In the genomic region with DNA sequence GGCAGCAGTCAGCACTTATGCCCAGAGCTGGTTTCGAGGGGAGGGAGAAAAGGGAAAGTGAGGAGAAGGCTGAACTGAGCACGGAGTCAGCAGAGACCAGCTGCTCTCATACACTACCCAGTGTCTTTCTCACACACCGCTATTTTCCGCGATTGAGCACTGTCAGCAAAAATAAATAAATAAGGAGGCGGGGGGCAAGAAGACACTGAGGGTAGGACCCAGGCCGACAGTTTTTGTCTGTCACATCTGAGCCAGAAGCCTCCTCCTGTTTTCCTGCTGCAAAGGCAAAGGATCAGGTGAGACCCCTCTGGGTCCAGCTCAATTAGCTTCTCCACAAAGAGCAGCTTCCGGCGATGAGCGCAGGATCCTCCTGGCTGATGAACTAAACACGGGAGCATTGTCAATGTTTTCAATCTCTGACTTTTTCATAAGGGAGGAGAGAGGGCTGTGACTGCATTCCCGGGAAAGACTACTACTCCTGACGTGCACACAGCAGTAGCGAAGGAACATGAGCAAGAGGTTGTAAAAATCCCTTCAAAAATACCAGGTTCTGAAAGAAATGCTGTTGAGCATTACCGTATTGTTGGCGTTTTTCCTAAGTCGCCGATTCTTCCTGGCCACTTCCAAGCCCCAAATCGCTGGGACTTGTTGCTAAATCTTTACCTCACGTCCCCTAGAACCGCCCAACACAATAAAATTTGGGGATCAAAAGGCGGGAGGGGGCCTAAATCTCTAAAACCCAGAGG, we compare ENCODE assay signal across 8 cellular contexts. TPM values are rescaled to one million over a fixed set of nuclear protein-coding genes. Genes with fewer than 3 reads are reported as not detected.
A peak's percentile ranks its signal among the peaks of the same experiment; 100 is the strongest.
DNase-seq lines count a peak whose midpoint lies in the region; ATAC-seq and TF ChIP-seq lines count a peak whose summit lies in the region.

No MANE protein-coding gene starts in this region.

- TF ChIP-seq CTCF in heart right ventricle (IDR thresholded peaks at IDR 0.05) (no peak), PC-9 (conservative IDR thresholded peaks at IDR 0.05) (no peak), dorsolateral prefrontal cortex (IDR thresholded peaks at IDR 0.05 in 54 of 56, conservative IDR thresholded peaks at IDR 0.05 in 2 of 56; ENCODE audit: low read depth in 1 of 56, partially characterized antibody in 56 of 56) (no peak)

- no peak for DNase-seq in heart right ventricle
- no peak for DNase-seq in left ventricle myocardium superior
- peak in 1 of 2 experiments; percentile 8 for DNase-seq in PC-9
- DNase-seq in dorsolateral prefrontal cortex: peak in 4 of 10 donors; percentile 25 to 37 (median 32)
- no peak for DNase-seq in mesenteric fat pad (ENCODE audit: low spot score)
- no peak for DNase-seq in HuH-7.5 (ENCODE audit: low spot score)
- DNase-seq in left lobe of liver (ENCODE audit: low spot score): no peak

- H3K9me2 ChIP-seq in PC-9 (ENCODE audit: insufficient read depth): no peaks in the 10 kb centered on the region

- H3F3A ChIP-seq in PC-9 (ENCODE audit: insufficient read depth, low read depth): peaks cover 17% of the 10 kb centered on the region; the same call in 1 of the 2 replicates

- POLR2A ChIA-PET in PC-9 (lab: Charles Lee; ENCODE audit: unreplicated experiment): no interaction called here

- H3K27ac ChIP-seq in heart right ventricle: peak overlapping the region in 2 of 10 donors; percentile 52 to 59
- peak overlapping the region; percentile 14; the same call in 1 of the 2 replicates for H3K27ac ChIP-seq in PC-9
- peak overlapping the region in 58 of 59 donors; percentile 49 to 100 (median 93) for H3K27ac ChIP-seq in dorsolateral prefrontal cortex

- peaks cover 0 to 27% (median 20%) of the 10 kb centered on the region in 9 donors for H3K4me1 ChIP-seq in heart right ventricle
- H3K4me1 ChIP-seq in PC-9 (replicated peaks; ENCODE audit: insufficient read depth): peaks cover 19% of the 10 kb centered on the region; the same call in 1 of the 2 replicates
- H3K4me1 ChIP-seq in mucosa of stomach (ENCODE audit: control insufficient read depth, insufficient read depth, low read length): peaks cover 7% of the 10 kb centered on the region

- ATAC-seq in heart right ventricle: no peak
- no peak for ATAC-seq in left ventricle myocardium superior
- ATAC-seq in left lobe of liver: no peak

- CTCF ChIA-PET in PC-9 (lab: Charles Lee): interaction anchor here (0.6 kb wide), 1 partner anchor 1098 kb away, joined by 11 read pairs; no protein-coding TSS in a partner anchor

- H3K4me3 ChIP-seq in heart right ventricle (peak overlapping the region; percentile 36 to 66 (median 62)), PC-9 (peak overlapping the region; percentile 77), dorsolateral prefrontal cortex (peak overlapping the region; percentile 60 to 98 (median 86)), mucosa of stomach (ENCODE audit: low read length) (no peak overlapping the region)

- H3K36me3 ChIP-seq in heart right ventricle: no peaks in the 10 kb centered on the region
- no peaks in the 10 kb centered on the region for H3K36me3 ChIP-seq in PC-9 (ENCODE audit: low read depth)
- no peaks in the 10 kb centered on the region for H3K36me3 ChIP-seq in mucosa of stomach (ENCODE audit: control insufficient read depth, insufficient read depth, low read length)

- H3K9me3 ChIP-seq in heart right ventricle (no peaks in the 10 kb centered on the region), PC-9 (ENCODE audit: insufficient read depth, low read depth) (no peaks in the 10 kb centered on the region), mucosa of stomach (ENCODE audit: control insufficient read depth, low read length) (no peaks in the 10 kb centered on the region)

- BruUV-seq in PC-9 (replicated peaks; lab: Mats Ljungman, UMichigan): TSS peak; percentile 49

- peak overlapping the region; percentile 94 for H3K4me2 ChIP-seq in PC-9

- intact Hi-C loops in heart right ventricle (cut with DNase I): no loop called here
- intact Hi-C loops in left ventricle myocardium superior (cut with micrococcal nuclease): no loop called here
- intact Hi-C loops in PC-9 (cut with micrococcal nuclease; ENCODE audit: unreplicated experiment): loop anchor here (2.0 to 10.0 kb wide), 4 partner anchors 21 to 129 kb away; no protein-coding TSS in a partner anchor
- intact Hi-C loops in dorsolateral prefrontal cortex (cut with DNase I): loop anchor here (10.0 kb wide), 2 partner anchors 89 to 289 kb away; no protein-coding TSS in a partner anchor

- H3K27me3 ChIP-seq in heart right ventricle (peaks cover 0 to 99% (median 63%) of the 10 kb centered on the region in 7 donors), PC-9 (ENCODE audit: insufficient read depth, low read depth) (no peaks in the 10 kb centered on the region), dorsolateral prefrontal cortex (no peaks in the 10 kb centered on the region), mucosa of stomach (ENCODE audit: control insufficient read depth, insufficient read depth, low read length) (peaks cover 11% of the 10 kb centered on the region)

- peak overlapping the region; percentile 89 for H2AFZ ChIP-seq in PC-9

- WGBS in heart right ventricle, 2 donors: 3 to 6% methylated on average over 22 of the region's 22 CpGs

- H4K20me1 ChIP-seq in PC-9 (ENCODE audit: insufficient read depth): no peaks in the 10 kb centered on the region

- H3K9ac ChIP-seq in mucosa of stomach (ENCODE audit: low read length): peak overlapping the region; percentile 56

- peaks cover 8% of the 10 kb centered on the region for H3K79me2 ChIP-seq in PC-9 (ENCODE audit: low read depth)

RNA-seq across cellular contexts. Expression of gene FRMD5, which starts 1.2 kb away (rescaled TPM):
- total RNA-seq in heart right ventricle (10 to 100 TPM; 27.4 to 86.3 (median 58.2) TPM), left ventricle myocardium superior (42.5 TPM), PC-9 (2021) (5.5 and 6.5 TPM in 2 replicates), dorsolateral prefrontal cortex (10 to 100 TPM; 19.7 to 90.4 (median 41.9) TPM), mesenteric fat pad (0.13 TPM), left lobe of liver (not detected)
- 1 to 10 TPM; 7.2 to 9.5 TPM for polyA plus RNA-seq in heart right ventricle

Comparison
In these comparisons a context has a peak if more than half of its experiments do, and no peak if none do; other contexts are left out.
1. intact Hi-C loops: an anchor here in PC-9 (2.0 to 10.0 kb wide) and dorsolateral prefrontal cortex (10.0 kb wide); none called in heart right ventricle and left ventricle myocardium superior.